25 cellular contexts compared by ENCODE assay signal in the genomic region with DNA sequence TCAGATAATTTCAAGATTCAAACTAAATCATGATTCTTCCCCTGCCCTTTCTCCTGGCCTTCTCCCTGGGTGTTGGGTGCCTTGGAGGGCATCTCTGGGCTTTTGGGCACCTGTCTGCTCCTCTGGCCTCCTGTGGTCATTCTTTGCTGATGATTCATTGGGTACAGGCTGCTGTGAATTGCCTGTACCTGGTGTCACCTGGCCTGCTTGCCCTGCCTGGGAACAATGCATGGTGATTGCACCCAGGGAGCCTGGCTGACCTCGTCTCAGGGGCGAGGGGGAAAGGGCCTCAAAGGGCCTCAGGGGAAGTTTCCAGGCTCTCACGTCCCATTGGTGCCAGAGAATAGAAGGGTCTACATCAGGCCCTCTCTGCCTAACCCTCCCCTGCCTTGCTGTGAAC. TPM values are rescaled to one million over a fixed set of nuclear protein-coding genes. Genes with fewer than 3 reads are reported as not detected.
DNase-seq lines count a peak whose midpoint lies in the region; ATAC-seq and TF ChIP-seq lines count a peak whose summit lies in the region.
"Had no signal": no experiment of that assay in that cellular context is flagged by ENCODE, and none has a peak within 500 bp of the region (broad histone marks: within the 10 kb centered on the region; RNA-seq: fewer than 3 reads in every experiment).

No MANE protein-coding gene starts in this region.

- ATAC-seq in CD4-positive, CD25-positive, alpha-beta regulatory T cell (ENCODE audit: low read depth in 2 of 2): no peak
- ATAC-seq in GM23338 (peak; percentile 67; the same call in 2 of the 3 replicates), memory B cell (ENCODE audit: low read depth) (no peak)
- no peak for ATAC-seq in CD8-positive, alpha-beta T cell
- ATAC-seq: left colon, Right ventricle myocardium inferior had no signal

- no peaks in the 10 kb centered on the region for H3K9me3 Mint-ChIP-seq in CD4-positive, CD25-positive, alpha-beta regulatory T cell
- H3K9me3 Mint-ChIP-seq in GM23338 (no peaks in the 10 kb centered on the region), memory B cell (no peaks in the 10 kb centered on the region), endothelial cell (ENCODE audit: unreplicated experiment) (no peaks in the 10 kb centered on the region)
- H3K9me3 Mint-ChIP-seq in CD8-positive, alpha-beta T cell: no peaks in the 10 kb centered on the region
- H3K9me3 Mint-ChIP-seq: activated B cell treated with CpG ODN at 0.5 μM for 24 hours; activated CD4-positive, alpha-beta memory T cell treated with anti-CD3 and anti-CD28 coated beads, Interleukin-2, amount 10 ng/mL, durations not matched to agents 7 days and 5 days; CD4-positive, alpha-beta memory T cell; HFFc6 had no signal

- H3K27me3 ChIP-seq in CD4-positive, CD25-positive, alpha-beta regulatory T cell (ENCODE audit: control insufficient read depth, insufficient read depth, low read length): no peaks in the 10 kb centered on the region
- no peaks in the 10 kb centered on the region for H3K27me3 ChIP-seq in GM23338 (ENCODE audit: insufficient read depth)
- H3K27me3 ChIP-seq in CD8-positive, alpha-beta T cell (ENCODE audit: insufficient read depth, low read length): no peaks in the 10 kb centered on the region
- H3K27me3 ChIP-seq: cardiac muscle cell, vagina had no signal

- no peaks in the 10 kb centered on the region for H3K79me2 ChIP-seq in GM23338 (replicated peaks; ENCODE audit: insufficient read depth)

- H3K4me3 Mint-ChIP-seq in CD4-positive, CD25-positive, alpha-beta regulatory T cell: no peak overlapping the region
- H3K4me3 Mint-ChIP-seq in GM23338 (no peak overlapping the region), memory B cell (no peak overlapping the region), endothelial cell (ENCODE audit: unreplicated experiment) (no peak overlapping the region)
- H3K4me3 Mint-ChIP-seq in CD8-positive, alpha-beta T cell: no peak overlapping the region
- H3K4me3 Mint-ChIP-seq: activated CD4-positive, alpha-beta memory T cell treated with anti-CD3 and anti-CD28 coated beads, Interleukin-2, amount 10 ng/mL, durations not matched to agents 7 days and 5 days; CD4-positive, alpha-beta memory T cell; HFFc6; nephron progenitor cell had no signal

- TF ChIP-seq CTCF in GM23338 (conservative IDR thresholded peaks at IDR 0.05; ENCODE audit: low read depth in 2 of 2): no peak
- no peak for TF ChIP-seq CTCF in CD8-positive, alpha-beta T cell (IDR thresholded peaks at IDR 0.05)
- no peak for TF ChIP-seq CTCF in endothelial cell (IDR thresholded peaks at IDR 0.05; ENCODE audit: unreplicated experiment)

- H3K9me2 ChIP-seq in GM23338 (ENCODE audit: insufficient read depth): no peaks in the 10 kb centered on the region

- no peak for DNase-seq in CD4-positive, CD25-positive, alpha-beta regulatory T cell
- DNase-seq in GM23338 (ENCODE audit: low spot score) (no peak), SW480 (ENCODE audit: low spot score) (peak; percentile 58), memory B cell (ENCODE audit: low spot score in 2 of 2) (no peak), endothelial cell (ENCODE audit: low spot score) (no peak), NCI-H1436 treated with DMSO at 0.1 percent for 48 hours (lab: John Stamatoyannopoulos, UW) (no peak)
- no peak for DNase-seq in CD8-positive, alpha-beta T cell
- DNase-seq in activated CD4-positive, CD25-positive, alpha-beta regulatory T cell treated with anti-CD3 and anti-CD28 coated beads, Interleukin-2, amount 50 U/mL, for 72 hours: no peak
- DNase-seq: activated B cell treated with CpG ODN at 0.5 μM for 24 hours; activated CD4-positive, alpha-beta memory T cell treated with anti-CD3 and anti-CD28 coated beads, Interleukin-2, amount 10 ng/mL, durations not matched to agents 7 days and 5 days; activated naive CD4-positive, alpha-beta T cell treated with Interleukin-2 at 50 U/mL for 16 hours; activated T-cell treated with anti-CD3 and anti-CD28 coated beads, Interleukin-2, amount 50 U/mL, for 1 hour; CD4-positive, alpha-beta memory T cell; cortex of kidney; DMS79 treated with DMSO at 0.1 percent for 48 hours; HFFc6; left colon; midbrain; NCI-H1092; NCI-H510A treated with DMSO at 0.1 percent for 48 hours; nephron progenitor cell; T1000 had no signal

- H3K36me3 ChIP-seq in CD4-positive, CD25-positive, alpha-beta regulatory T cell (ENCODE audit: control insufficient read depth, insufficient read depth, low read length): no peaks in the 10 kb centered on the region
- H3K36me3 ChIP-seq in GM23338 (ENCODE audit: insufficient read depth): no peaks in the 10 kb centered on the region
- H3K36me3 ChIP-seq in CD8-positive, alpha-beta T cell (ENCODE audit: insufficient read depth, low read length): peaks cover 32% of the 10 kb centered on the region
- H3K36me3 ChIP-seq: cardiac muscle cell, vagina had no signal

- peaks cover 38% of the 10 kb centered on the region for H3K36me3 Mint-ChIP-seq in CD4-positive, CD25-positive, alpha-beta regulatory T cell
- H3K36me3 Mint-ChIP-seq in GM23338 (ENCODE audit: low read depth) (no peaks in the 10 kb centered on the region), memory B cell (no peaks in the 10 kb centered on the region), endothelial cell (ENCODE audit: low read depth, unreplicated experiment) (no peaks in the 10 kb centered on the region)
- peaks cover 82% of the 10 kb centered on the region for H3K36me3 Mint-ChIP-seq in CD8-positive, alpha-beta T cell

- POLR2A ChIA-PET in CD8-positive, alpha-beta T cell (lab: Charles Lee): no interaction called here

- peak overlapping the region; percentile 89 to 91 (median 91) for H3K27ac Mint-ChIP-seq in CD4-positive, CD25-positive, alpha-beta regulatory T cell
- H3K27ac Mint-ChIP-seq in GM23338 (no peak overlapping the region), memory B cell (peak overlapping the region; percentile 28), endothelial cell (ENCODE audit: unreplicated experiment) (no peak overlapping the region)
- H3K27ac Mint-ChIP-seq in CD8-positive, alpha-beta T cell: no peak overlapping the region
- H3K27ac Mint-ChIP-seq: activated CD4-positive, alpha-beta memory T cell treated with anti-CD3 and anti-CD28 coated beads, Interleukin-2, amount 10 ng/mL, durations not matched to agents 7 days and 5 days; HFFc6; nephron progenitor cell had no signal

- no peaks in the 10 kb centered on the region for H3K9me3 ChIP-seq in CD4-positive, CD25-positive, alpha-beta regulatory T cell (ENCODE audit: control insufficient read depth in 2 of 2, low read length in 2 of 2)
- H3K9me3 ChIP-seq in CD8-positive, alpha-beta T cell (ENCODE audit: low read length): no peaks in the 10 kb centered on the region
- H3K9me3 ChIP-seq: vagina had no signal

- peaks cover 4% of the 10 kb centered on the region for H4K20me1 ChIP-seq in GM23338 (replicated peaks; ENCODE audit: insufficient read depth)

- no peaks in the 10 kb centered on the region for H3F3A ChIP-seq in GM23338 (replicated peaks; ENCODE audit: low read depth)

- no peak overlapping the region for H2AFZ ChIP-seq in GM23338

- no peak overlapping the region for H3K4me3 ChIP-seq in CD4-positive, CD25-positive, alpha-beta regulatory T cell (ENCODE audit: low read depth, low read length)
- H3K4me3 ChIP-seq in GM23338: no peak overlapping the region
- no peak overlapping the region for H3K4me3 ChIP-seq in CD8-positive, alpha-beta T cell (ENCODE audit: low read depth, low read length)
- H3K4me3 ChIP-seq: cardiac muscle cell, vagina had no signal

- peak overlapping the region; percentile 69 for H3K27ac ChIP-seq in CD4-positive, CD25-positive, alpha-beta regulatory T cell (ENCODE audit: insufficient read depth, low read length, poor library complexity, severe bottlenecking)
- peak overlapping the region; percentile 59; the same call in 1 of the 2 replicates for H3K27ac ChIP-seq in GM23338 (ENCODE audit: low read depth)
- no peak overlapping the region for H3K27ac ChIP-seq in CD8-positive, alpha-beta T cell (ENCODE audit: low read depth, low read length)
- H3K27ac ChIP-seq: cardiac muscle cell, vagina had no signal

- H3K4me2 ChIP-seq in GM23338: no peak overlapping the region

- intact Hi-C loops in CD8-positive, alpha-beta T cell (cut with DNase I, micrococcal nuclease): no loop called here

- no peaks in the 10 kb centered on the region for H3K27me3 Mint-ChIP-seq in CD4-positive, CD25-positive, alpha-beta regulatory T cell
- H3K27me3 Mint-ChIP-seq in GM23338 (ENCODE audit: insufficient read depth, low read depth, poor library complexity): peaks cover 2% of the 10 kb centered on the region
- peaks cover 9% of the 10 kb centered on the region for H3K27me3 Mint-ChIP-seq in memory B cell
- no peaks in the 10 kb centered on the region for H3K27me3 Mint-ChIP-seq in CD8-positive, alpha-beta T cell (ENCODE audit: low read depth)
- H3K27me3 Mint-ChIP-seq in endothelial cell (ENCODE audit: unreplicated experiment): peaks cover 4% of the 10 kb centered on the region
- H3K27me3 Mint-ChIP-seq: activated CD4-positive, alpha-beta memory T cell treated with anti-CD3 and anti-CD28 coated beads, Interleukin-2, amount 10 ng/mL, durations not matched to agents 7 days and 5 days; CD4-positive, alpha-beta memory T cell had no signal

- peaks cover 0 to 44% (median 18%) of the 10 kb centered on the region in 4 donors for H3K4me1 Mint-ChIP-seq in CD4-positive, CD25-positive, alpha-beta regulatory T cell
- no peaks in the 10 kb centered on the region for H3K4me1 Mint-ChIP-seq in GM23338
- peaks cover 7% of the 10 kb centered on the region for H3K4me1 Mint-ChIP-seq in memory B cell
- H3K4me1 Mint-ChIP-seq in CD8-positive, alpha-beta T cell (ENCODE audit: low read depth): peaks cover 2% of the 10 kb centered on the region
- H3K4me1 Mint-ChIP-seq in endothelial cell (ENCODE audit: unreplicated experiment): no peaks in the 10 kb centered on the region
- H3K4me1 Mint-ChIP-seq: nephron progenitor cell had no signal

- H3K4me1 ChIP-seq in CD4-positive, CD25-positive, alpha-beta regulatory T cell (ENCODE audit: control insufficient read depth, insufficient read depth, low read length, poor library complexity, severe bottlenecking): peaks cover 25% of the 10 kb centered on the region
- H3K4me1 ChIP-seq in GM23338 (ENCODE audit: insufficient read depth): no peaks in the 10 kb centered on the region
- no peaks in the 10 kb centered on the region for H3K4me1 ChIP-seq in CD8-positive, alpha-beta T cell (ENCODE audit: insufficient read depth, low read length)
- H3K4me1 ChIP-seq: vagina had no signal

- CTCF ChIA-PET in CD8-positive, alpha-beta T cell (lab: Charles Lee): interaction anchor here (1.3 kb wide), 1 partner anchor 12 kb away, joined by 4 read pairs; no protein-coding TSS in a partner anchor

TF ChIP-seq in GM23338, 12 proteins besides CTCF, POLR2A, EP300 and RAD21 (continues in another document):
- no peak for TF ChIP-seq NANOG (IDR thresholded peaks at IDR 0.05; ENCODE audit: borderline replicate concordance)

RNA-seq across cellular contexts. Expression of a gene that starts 20.1 kb away (rescaled TPM):
- not detected for total RNA-seq in CD4-positive, CD25-positive, alpha-beta regulatory T cell
- polyA plus RNA-seq in CD4-positive, CD25-positive, alpha-beta regulatory T cell: under 1 TPM in 1 of 4 donors, not detected in 3; 0.25 TPM
- 3.4 and 8.2 TPM in 2 replicates for total RNA-seq in GM23338 (2014; rRNA removed; shearing (Covaris generic))
- polyA plus RNA-seq in GM23338 (2016; fragmentation: Nextera tagmentation; extraction: Ambion mirVana): 2.1 and 2.9 TPM in 2 replicates
- not detected for total RNA-seq in CD8-positive, alpha-beta T cell
- 0.18 TPM for total RNA-seq in endothelial cell (ENCODE audit: unreplicated experiment)
- total RNA-seq: activated B cell treated with CpG ODN at 0.5 μM for 24 hours; activated CD4-positive, alpha-beta memory T cell treated with anti-CD3 and anti-CD28 coated beads, Interleukin-2, amount 10 ng/mL, durations not matched to agents 7 days and 5 days; CD4-positive, alpha-beta memory T cell; HFFc6 had no signal
- polyA plus RNA-seq: CD4-positive, alpha-beta memory T cell had no signal

Comparison
In these comparisons a context has a peak if more than half of its experiments do, and no peak if none do; other contexts are left out.
1. H3K27ac Mint-ChIP-seq: peak in CD4-positive, CD25-positive, alpha-beta regulatory T cell (3 of 3) and memory B cell (single experiment); none in GM23338 (single experiment), CD8-positive, alpha-beta T cell (single experiment) and endothelial cell (single experiment).